In the genomic region with DNA sequence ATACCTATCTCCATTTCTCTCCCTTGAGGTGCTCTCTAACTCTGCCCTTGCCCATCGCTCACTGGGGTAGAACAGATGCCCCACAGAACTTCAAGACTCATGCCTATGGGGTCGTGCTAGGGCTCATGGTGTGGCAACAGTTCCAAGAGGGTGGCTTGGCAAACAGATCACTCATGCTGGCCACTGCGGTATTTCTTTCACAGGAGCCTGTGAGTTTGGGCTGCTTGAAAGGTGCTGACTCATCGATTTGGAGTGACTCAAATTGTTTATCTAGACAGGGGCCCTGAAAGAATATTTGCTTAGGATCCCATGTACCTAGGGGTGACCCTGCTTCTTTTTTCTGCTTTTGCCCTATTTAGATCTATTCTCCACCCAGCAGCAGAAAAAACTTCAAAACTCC, we compare ENCODE assay signal across 19 cellular contexts.
DNase-seq lines count a peak whose midpoint lies in the region; ATAC-seq and TF ChIP-seq lines count a peak whose summit lies in the region.
"Had no signal": no experiment of that assay in that cellular context is flagged by ENCODE, and none has a peak within 500 bp of the region (broad histone marks: within the 10 kb centered on the region; RNA-seq: fewer than 3 reads in every experiment).

No MANE protein-coding gene starts in this region.

- ATAC-seq in GM19023 (IDR thresholded peaks at IDR 0.05; ENCODE audit: unreplicated experiment) (no peak), GM18861 (IDR thresholded peaks at IDR 0.05; ENCODE audit: unreplicated experiment) (no peak)
- ATAC-seq in activated CD4-positive, CD25-positive, alpha-beta regulatory T cell treated with anti-CD3 and anti-CD28 coated beads, Interleukin-2, amount 50 U/mL, for 24 hours: no peak
- ATAC-seq: HCT116, PC-3 had no signal

- no peaks in the 10 kb centered on the region for H3K36me3 ChIP-seq in PC-9 (ENCODE audit: low read depth)
- H3K36me3 ChIP-seq: ovary had no signal

- in situ Hi-C loops in Caki2 (cut with HindIII; ENCODE audit: low pct_unique_long_range_greater_than_20kb, low sequenced_read_pairs): no loop called here

- H3K9me3 ChIP-seq in PC-9 (ENCODE audit: insufficient read depth, low read depth): no peaks in the 10 kb centered on the region
- H3K9me3 ChIP-seq: ovary had no signal

- intact Hi-C loops in PC-9 (cut with micrococcal nuclease; ENCODE audit: unreplicated experiment): no loop called here

- H3K27ac ChIP-seq in PC-9: no peak overlapping the region
- H3K27ac ChIP-seq: ovary had no signal

- CTCF ChIA-PET in PC-9 (lab: Charles Lee): no interaction called here

- H3K4me3 ChIP-seq in PC-9 (no peak overlapping the region), cardiac fibroblast (replicated peaks in 1 of 2; ENCODE audit: low read depth in 2 of 2, low read length in 2 of 2) (no peak overlapping the region)
- H3K4me3 ChIP-seq: ovary had no signal

- H3K27me3 ChIP-seq in PC-9 (ENCODE audit: insufficient read depth, low read depth): no peaks in the 10 kb centered on the region
- H3K27me3 ChIP-seq: ovary had no signal

- H3K4me2 ChIP-seq in PC-9: peak overlapping the region; percentile 21

- peaks cover 24% of the 10 kb centered on the region for H3K4me1 ChIP-seq in PC-9 (replicated peaks; ENCODE audit: insufficient read depth)

- no TSS peak for BruUV-seq in PC-9 (replicated peaks; lab: Mats Ljungman, UMichigan)

- H3F3A ChIP-seq in PC-9 (ENCODE audit: insufficient read depth, low read depth): peaks cover 6% of the 10 kb centered on the region; the same call in 1 of the 2 replicates

- no peaks in the 10 kb centered on the region for H3K79me2 ChIP-seq in PC-9 (ENCODE audit: low read depth)

- POLR2A ChIA-PET in PC-9 (lab: Charles Lee; ENCODE audit: unreplicated experiment): no interaction called here

- DNase-seq in Caki2 (ENCODE audit: low read depth): peak; percentile 10
- peak in 1 of 2 experiments; percentile 60 for DNase-seq in PC-9
- peak; percentile 18 to 67 for DNase-seq in cardiac fibroblast (ENCODE audit: low read depth in 2 of 2)
- DNase-seq in myocyte (ENCODE audit: low read depth): peak; percentile 63
- DNase-seq in NCI-H187 (lab: John Stamatoyannopoulos, UW): no peak
- DNase-seq: activated CD4-positive, alpha-beta T cell treated with anti-CD3 and anti-CD28 coated beads, Interleukin-2, amount 10 ng/mL, durations not matched to agents 24 days and 14 days; activated naive CD4-positive, alpha-beta T cell treated with anti-CD3 and anti-CD28 coated beads for 36 hours; aorta; cortex of kidney; Kasumi-1; NCI-H1417; NCI-H748 treated with DMSO at 0.1 percent for 48 hours; ovary; PC-3; T1000 had no signal

- H3K9me2 ChIP-seq in PC-9 (ENCODE audit: insufficient read depth): no peaks in the 10 kb centered on the region

- no peaks in the 10 kb centered on the region for H4K20me1 ChIP-seq in PC-9 (ENCODE audit: insufficient read depth)

- no peak overlapping the region for H2AFZ ChIP-seq in PC-9

- TF ChIP-seq CTCF in PC-9 (conservative IDR thresholded peaks at IDR 0.05) (no peak), cardiac fibroblast (IDR thresholded peaks at IDR 0.05; ENCODE audit: low read depth, low read length) (no peak)

Comparison
In these comparisons a context has a peak if more than half of its experiments do, and no peak if none do; other contexts are left out.
1. DNase-seq: peak in Caki2 (single experiment), cardiac fibroblast (2 of 2) and myocyte (single experiment); none in NCI-H187 (0 of 2).